11 cellular contexts compared by ENCODE assay signal in the genomic region with DNA sequence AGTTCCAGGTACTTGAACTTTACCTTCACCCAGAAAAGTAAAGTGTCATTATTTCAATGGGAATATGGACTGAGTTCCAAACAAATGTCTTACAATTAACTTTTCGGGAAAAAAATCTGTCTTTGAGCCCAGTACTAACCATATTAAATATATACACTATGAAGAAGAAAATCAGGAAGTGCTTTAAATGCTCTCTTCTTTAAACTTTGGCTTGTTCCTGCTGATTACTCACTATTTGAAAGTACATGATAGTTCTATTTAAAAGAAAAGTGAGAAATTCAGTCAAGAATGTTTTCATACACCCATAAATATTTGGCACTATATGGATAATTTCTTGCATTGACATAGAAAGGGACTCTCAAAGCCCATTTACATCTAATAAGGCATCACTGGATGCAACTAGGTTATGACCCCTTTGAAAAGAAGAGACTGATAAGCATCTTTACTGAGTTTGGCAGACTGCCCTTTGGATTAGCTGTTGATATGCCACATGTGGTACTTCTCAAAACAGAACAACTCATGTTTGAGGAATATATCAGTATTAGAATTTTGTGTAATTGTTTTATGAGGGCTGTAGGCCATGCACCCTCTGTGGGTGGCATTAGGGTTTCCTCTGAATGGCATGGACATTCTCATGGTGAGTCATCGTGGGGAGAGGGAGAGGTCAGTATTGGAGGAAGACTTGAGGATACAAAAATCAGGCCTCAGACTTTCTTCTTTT. TPM values are rescaled to one million over a fixed set of nuclear protein-coding genes. Genes with fewer than 3 reads are reported as not detected.
DNase-seq lines count a peak whose midpoint lies in the region; TF ChIP-seq lines count a peak whose summit lies in the region.
"Had no signal": no experiment of that assay in that cellular context is flagged by ENCODE, and none has a peak within 500 bp of the region (broad histone marks: within the 10 kb centered on the region; RNA-seq: fewer than 3 reads in every experiment).

No MANE protein-coding gene starts in this region.

- H3K9ac ChIP-seq in Karpas-422 (ENCODE audit: low read length) = no peak overlapping the region

- no peaks in the 10 kb centered on the region for H3K79me2 ChIP-seq in Karpas-422 (ENCODE audit: low read length)

- CTCF ChIA-PET in BJ (lab: Yijun Ruan, JAX) = no interaction called here

- POLR2A ChIA-PET in BJ (lab: Charles Lee) = no interaction called here

- no peaks in the 10 kb centered on the region for H3K36me3 ChIP-seq in BJ (ENCODE audit: control insufficient read depth, insufficient read depth, low read length)
- no peaks in the 10 kb centered on the region for H3K36me3 ChIP-seq in Karpas-422 (ENCODE audit: insufficient read depth, low read length)
- H3K36me3 ChIP-seq: sigmoid colon had no signal

- H3K4me1 ChIP-seq in Karpas-422 (ENCODE audit: low read length) = no peaks in the 10 kb centered on the region; the same call in 1 of the 2 replicates
- H3K4me1 ChIP-seq: sigmoid colon had no signal

- H3K4me3 ChIP-seq in BJ (ENCODE audit: low read depth, low read length) = no peak overlapping the region
- H3K4me3 ChIP-seq in HFF-Myc (replicated peaks; ENCODE audit: low read depth, low read length) = no peak overlapping the region
- H3K4me3 ChIP-seq in Karpas-422 (ENCODE audit: low read length) = no peak overlapping the region
- H3K4me3 ChIP-seq: sigmoid colon had no signal

- H4K20me1 ChIP-seq in Karpas-422 (ENCODE audit: insufficient read depth, low read depth, low read length) = no peaks in the 10 kb centered on the region

- H3K27ac ChIP-seq in Karpas-422 (ENCODE audit: low read length) = no peak overlapping the region
- H3K27ac ChIP-seq: sigmoid colon had no signal

- H2AFZ ChIP-seq in Karpas-422 (ENCODE audit: low read length) = no peak overlapping the region

- DNase-seq in BJ (ENCODE audit: low read depth) = peak; percentile 37
- peak; percentile 7 for DNase-seq in HFF-Myc (ENCODE audit: extremely low read depth, low read depth)
- peak; percentile 2 for DNase-seq in T1000 (lab: John Stamatoyannopoulos, UW)
- DNase-seq in iris pigment epithelial cell (ENCODE audit: low read depth) = peak; percentile 54
- DNase-seq in iPS-NIHi7 (ENCODE audit: extremely low spot score) = no peak
- DNase-seq in Karpas-422 = no peak
- DNase-seq in activated gamma-delta T cell treated with Interleukin-2 at 50 U/mL for 16 hours = no peak
- DNase-seq: activated CD8-positive, alpha-beta memory T cell treated with anti-CD3 and anti-CD28 coated beads for 24 hours; NCI-H1417; NCI-H524; sigmoid colon had no signal

- no peak overlapping the region for H3K4me2 ChIP-seq in Karpas-422 (ENCODE audit: low read depth, low read length, poor library complexity, severe bottlenecking)

- H3K27me3 ChIP-seq in BJ (ENCODE audit: control insufficient read depth, insufficient read depth, low read length) (no peaks in the 10 kb centered on the region), Karpas-422 (ENCODE audit: low read length) (no peaks in the 10 kb centered on the region)
- H3K27me3 ChIP-seq: sigmoid colon had no signal

- no peak for TF ChIP-seq CTCF in BJ (IDR thresholded peaks at IDR 0.05; ENCODE audit: insufficient read depth, low read depth, low read length)
- TF ChIP-seq CTCF in HFF-Myc (IDR thresholded peaks at IDR 0.05; ENCODE audit: low read depth, low read length, missing control alignments) = no peak

- H3K9me2 ChIP-seq in Karpas-422 (replicated peaks; ENCODE audit: insufficient read depth, low read length) = no peaks in the 10 kb centered on the region

- H3K9me3 ChIP-seq in Karpas-422 (ENCODE audit: low read length) = no peaks in the 10 kb centered on the region
- H3K9me3 ChIP-seq: sigmoid colon had no signal

RNA-seq across cellular contexts. Expression of gene VWA8, which starts 25.0 kb away (rescaled TPM):
- 5.9 and 9.8 TPM in 2 replicates for polyA plus RNA-seq in BJ (2011; rRNA removed)
- 10.6 and 11.5 TPM in 2 replicates for polyA minus RNA-seq in BJ (2011; rRNA and poly(A)+ RNA removed)
- total RNA-seq in Karpas-422 (2014; rRNA removed; shearing (Covaris generic); ENCODE audit: low replicate concordance) = 23.8 and 35.7 TPM in 2 replicates

Comparison
In these comparisons a context has a peak if more than half of its experiments do, and no peak if none do; other contexts are left out.
1. DNase-seq: peak in BJ (single experiment), HFF-Myc (single experiment), T1000 (single experiment) and iris pigment epithelial cell (single experiment); none in iPS-NIHi7 (single experiment), Karpas-422 (single experiment) and activated gamma-delta T cell treated with Interleukin-2 at 50 U/mL for 16 hours (single experiment).